ENCODE assay signal across 1 cellular context in the genomic region with DNA sequence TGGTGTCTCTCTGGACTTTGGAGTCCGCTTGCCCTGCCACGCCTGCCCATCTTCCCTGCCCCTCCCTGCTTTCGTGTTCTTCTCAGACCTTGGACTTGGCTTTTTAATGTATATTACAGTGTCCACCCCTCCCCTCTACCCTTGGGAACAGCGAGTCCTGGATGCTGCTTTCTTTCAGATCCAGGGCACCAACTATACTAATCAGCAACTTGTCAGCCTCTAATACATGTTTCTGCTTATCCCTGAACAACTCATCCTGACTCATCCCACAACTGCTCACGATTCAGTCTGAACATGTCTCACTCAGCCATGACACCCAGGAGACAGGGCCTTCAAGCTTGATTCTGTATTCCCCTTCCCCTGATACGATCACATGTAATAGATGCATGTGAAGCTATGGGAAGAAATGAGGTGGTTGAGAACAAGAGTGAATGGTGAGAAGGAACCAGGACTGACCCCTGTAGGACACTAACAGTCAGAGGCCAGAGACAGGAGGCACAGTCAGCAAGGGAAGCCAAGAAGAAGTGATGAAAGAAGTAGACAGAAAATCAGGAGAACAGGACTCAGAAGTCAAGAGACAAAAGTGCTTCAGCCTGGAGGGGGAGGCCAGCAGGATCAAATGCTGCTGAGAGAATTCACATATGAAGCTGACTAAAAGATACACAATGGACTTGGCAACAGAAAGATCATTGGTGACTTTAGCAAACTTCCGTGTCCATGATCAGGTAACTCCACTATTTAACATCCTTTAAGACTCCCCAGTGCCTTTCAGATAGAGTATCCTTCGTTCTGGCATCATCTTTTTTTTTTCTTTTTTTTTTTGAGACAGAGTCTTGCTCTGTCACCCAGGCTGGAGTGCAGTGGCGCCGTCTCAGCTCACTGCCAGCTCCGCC.
TF ChIP-seq lines count a peak whose summit lies in the region.

No MANE protein-coding gene starts in this region.

TF ChIP-seq in endothelial cell of umbilical vein, 7 proteins besides CTCF, POLR2A, EP300 and RAD21 (continued from another document):
- no peak for TF ChIP-seq EZH2 (IDR thresholded peaks at IDR 0.05; ENCODE audit: borderline replicate concordance, low read depth, low read length, severe bottlenecking)
- TF ChIP-seq FOS (IDR thresholded peaks at IDR 0.05; ENCODE audit: borderline replicate concordance, insufficient read depth, low read length): peak; percentile 76
- TF ChIP-seq, protein P1, sequence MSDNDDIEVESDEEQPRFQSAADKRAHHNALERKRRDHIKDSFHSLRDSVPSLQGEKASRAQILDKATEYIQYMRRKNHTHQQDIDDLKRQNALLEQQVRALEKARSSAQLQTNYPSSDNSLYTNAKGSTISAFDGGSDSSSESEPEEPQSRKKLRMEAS (IDR thresholded peaks at IDR 0.05; ENCODE audit: insufficient read depth, insufficient read length): no peak
- TF ChIP-seq JUN (IDR thresholded peaks at IDR 0.05; ENCODE audit: borderline replicate concordance, insufficient read depth, insufficient read length, low read depth): no peak
